1 cellular context compared by ENCODE assay signal in genomic region chr7:44966731-44967538, GRCh38.
TF ChIP-seq lines count a peak whose summit lies in the region.

No MANE protein-coding gene starts in this region.

TF ChIP-seq in K562, 482 proteins besides CTCF, POLR2A, EP300 and RAD21 (continued from another document):
- TF ChIP-seq, protein P1, sequence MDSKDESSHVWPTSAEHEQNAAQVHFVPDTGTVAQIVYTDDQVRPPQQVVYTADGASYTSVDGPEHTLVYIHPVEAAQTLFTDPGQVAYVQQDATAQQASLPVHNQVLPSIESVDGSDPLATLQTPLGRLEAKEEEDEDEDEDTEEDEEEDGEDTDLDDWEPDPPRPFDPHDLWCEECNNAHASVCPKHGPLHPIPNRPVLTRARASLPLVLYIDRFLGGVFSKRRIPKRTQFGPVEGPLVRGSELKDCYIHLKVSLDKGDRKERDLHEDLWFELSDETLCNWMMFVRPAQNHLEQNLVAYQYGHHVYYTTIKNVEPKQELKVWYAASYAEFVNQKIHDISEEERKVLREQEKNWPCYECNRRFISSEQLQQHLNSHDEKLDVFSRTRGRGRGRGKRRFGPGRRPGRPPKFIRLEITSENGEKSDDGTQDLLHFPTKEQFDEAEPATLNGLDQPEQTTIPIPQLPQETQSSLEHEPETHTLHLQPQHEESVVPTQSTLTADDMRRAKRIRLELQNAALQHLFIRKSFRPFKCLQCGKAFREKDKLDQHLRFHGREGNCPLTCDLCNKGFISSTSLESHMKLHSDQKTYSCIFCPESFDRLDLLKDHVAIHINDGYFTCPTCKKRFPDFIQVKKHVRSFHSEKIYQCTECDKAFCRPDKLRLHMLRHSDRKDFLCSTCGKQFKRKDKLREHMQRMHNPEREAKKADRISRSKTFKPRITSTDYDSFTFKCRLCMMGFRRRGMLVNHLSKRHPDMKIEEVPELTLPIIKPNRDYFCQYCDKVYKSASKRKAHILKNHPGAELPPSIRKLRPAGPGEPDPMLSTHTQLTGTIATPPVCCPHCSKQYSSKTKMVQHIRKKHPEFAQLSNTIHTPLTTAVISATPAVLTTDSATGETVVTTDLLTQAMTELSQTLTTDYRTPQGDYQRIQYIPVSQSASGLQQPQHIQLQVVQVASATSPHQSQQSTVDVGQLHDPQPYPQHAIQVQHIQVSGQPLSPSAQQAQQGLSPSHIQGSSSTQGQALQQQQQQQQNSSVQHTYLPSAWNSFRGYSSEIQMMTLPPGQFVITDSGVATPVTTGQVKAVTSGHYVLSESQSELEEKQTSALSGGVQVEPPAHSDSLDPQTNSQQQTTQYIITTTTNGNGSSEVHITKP (IDR thresholded peaks at IDR 0.05; ENCODE audit: partially characterized antibody) = peak; percentile 11
- TF ChIP-seq ZNF778 (CRISPR knock-in tag; IDR thresholded peaks at IDR 0.05) = no peak
